ENCODE assay signal across 8 cellular contexts in genomic region chr1:155140630-155140953, GRCh38. TPM values are rescaled to one million over a fixed set of nuclear protein-coding genes. Genes with fewer than 3 reads are reported as not detected.
A peak's percentile ranks its signal among the peaks of the same experiment; 100 is the strongest.
DNase-seq lines count a peak whose midpoint lies in the region; ATAC-seq, FAIRE-seq and TF ChIP-seq lines count a peak whose summit lies in the region.

No MANE protein-coding gene starts in this region.

- H3K9me3 ChIP-seq in BLaER1 treated with 17β-estradiol and CSF1 and Interleukin-3, amounts not matched to agents 10 nM and 100 nM (replicated peaks in 1 of 11) = peaks cover 0 to 18% (median 0%) of the 10 kb centered on the region in 11 experiments; a peak in 6 of 22 replicates
- H3K9me3 ChIP-seq in MM.1S (replicated peaks; ENCODE audit: insufficient read depth, low read length) (no peaks in the 10 kb centered on the region), duodenal mucosa (ENCODE audit: control insufficient read depth in 1 of 2, low read length in 2 of 2) (no peaks in the 10 kb centered on the region), neural cell (ENCODE audit: low read length) (no peaks in the 10 kb centered on the region)

- H3K27me3 ChIP-seq in BLaER1 treated with 17β-estradiol and CSF1 and Interleukin-3, amounts not matched to agents 10 nM and 100 nM = no peaks in the 10 kb centered on the region
- H3K27me3 ChIP-seq in MM.1S (replicated peaks; ENCODE audit: insufficient read depth, low read length) (peaks cover 48% of the 10 kb centered on the region), duodenal mucosa (ENCODE audit: control insufficient read depth in 1 of 2, insufficient read depth in 2 of 2, low read length in 2 of 2) (no peaks in the 10 kb centered on the region), neural cell (ENCODE audit: insufficient read depth, low read depth, low read length) (no peaks in the 10 kb centered on the region)

- H3K4me3 ChIP-seq in BLaER1 treated with 17β-estradiol and CSF1 and Interleukin-3, amounts not matched to agents 10 nM and 100 nM = peak overlapping the region; percentile 64 to 93 (median 88)
- H3K4me3 ChIP-seq in MM.1S (ENCODE audit: low read length) (peak overlapping the region; percentile 85), duodenal mucosa (ENCODE audit: low read depth in 1 of 2, low read length in 2 of 2) (peak overlapping the region; percentile 81 to 96), neural cell (ENCODE audit: low read length) (peak overlapping the region; percentile 99)

- peaks cover 13% of the 10 kb centered on the region; the same call in 1 of the 2 replicates for H3F3A ChIP-seq in MM.1S (ENCODE audit: insufficient read depth, low read length)
- no peaks in the 10 kb centered on the region for H3F3A ChIP-seq in neural cell (ENCODE audit: insufficient read depth, low read length, poor library complexity, severe bottlenecking)

- peaks cover 29 to 40% (median 37%) of the 10 kb centered on the region in 10 experiments for H3K4me1 ChIP-seq in BLaER1 treated with 17β-estradiol and CSF1 and Interleukin-3, amounts not matched to agents 10 nM and 100 nM
- peaks cover 13% of the 10 kb centered on the region for H3K4me1 ChIP-seq in MM.1S (ENCODE audit: low read length)
- peaks cover 23 to 25% of the 10 kb centered on the region in 2 donors for H3K4me1 ChIP-seq in duodenal mucosa (ENCODE audit: control insufficient read depth in 1 of 2, insufficient read depth in 2 of 2, low read length in 2 of 2)

- peaks cover 0 to 16% (median 0%) of the 10 kb centered on the region in 11 experiments; a peak in 6 of 22 replicates for H4K20me1 ChIP-seq in BLaER1 treated with 17β-estradiol and CSF1 and Interleukin-3, amounts not matched to agents 10 nM and 100 nM
- H4K20me1 ChIP-seq in MM.1S (ENCODE audit: insufficient read depth, low read length) = no peaks in the 10 kb centered on the region
- H4K20me1 ChIP-seq in neural cell (ENCODE audit: insufficient read depth) = no peaks in the 10 kb centered on the region

- no peak for TF ChIP-seq EP300 in neural cell (conservative IDR thresholded peaks at IDR 0.05; ENCODE audit: poor library complexity, severe bottlenecking)

- TF ChIP-seq RAD21 in neural cell (conservative IDR thresholded peaks at IDR 0.05) = no peak

- H3K36me3 ChIP-seq in BLaER1 treated with 17β-estradiol and CSF1 and Interleukin-3, amounts not matched to agents 10 nM and 100 nM = peaks cover 7 to 21% (median 14%) of the 10 kb centered on the region in 11 experiments; a peak in 16 of 22 replicates
- H3K36me3 ChIP-seq in MM.1S (replicated peaks; ENCODE audit: insufficient read depth, low read length) (no peaks in the 10 kb centered on the region), duodenal mucosa (ENCODE audit: control insufficient read depth in 1 of 2, insufficient read depth in 2 of 2, low read length in 2 of 2) (peaks cover 0 to 4% of the 10 kb centered on the region in 2 donors), neural cell (ENCODE audit: insufficient read depth, low read length) (no peaks in the 10 kb centered on the region)

- TF ChIP-seq CTCF in MM.1S (IDR thresholded peaks at IDR 0.05; ENCODE audit: low read length) = no peak
- no peak for TF ChIP-seq CTCF in neural cell (IDR thresholded peaks at IDR 0.05; ENCODE audit: poor library complexity, severe bottlenecking)
- TF ChIP-seq CTCF in D721Med (IDR thresholded peaks at IDR 0.05; ENCODE audit: insufficient read depth, missing control alignments) = no peak

- peak overlapping the region; percentile 81 to 99 (median 95) for H3K4me2 ChIP-seq in BLaER1 treated with 17β-estradiol and CSF1 and Interleukin-3, amounts not matched to agents 10 nM and 100 nM
- H3K4me2 ChIP-seq in MM.1S (ENCODE audit: low read depth, low read length) (peak overlapping the region; percentile 98), neural cell (ENCODE audit: low read length) (peak overlapping the region; percentile 69)

- ATAC-seq in GM21825 (IDR thresholded peaks at IDR 0.05; ENCODE audit: unreplicated experiment) = no peak

- H3K79me2 ChIP-seq in MM.1S (ENCODE audit: low read length) (peaks cover 33% of the 10 kb centered on the region), neural cell (replicated peaks; ENCODE audit: insufficient read depth, low read length) (peaks cover 10% of the 10 kb centered on the region)

- peak overlapping the region; percentile 64 for H2AFZ ChIP-seq in MM.1S (ENCODE audit: low read length)
- peak overlapping the region; percentile 94 for H2AFZ ChIP-seq in neural cell (ENCODE audit: low read depth, low read length)

- peak overlapping the region; percentile 75 to 89 (median 87); a peak in 21 of 22 replicates for H3K9ac ChIP-seq in BLaER1 treated with 17β-estradiol and CSF1 and Interleukin-3, amounts not matched to agents 10 nM and 100 nM
- H3K9ac ChIP-seq in MM.1S (ENCODE audit: low read length) (peak overlapping the region; percentile 74; the same call in 1 of the 2 replicates), duodenal mucosa (ENCODE audit: low read depth in 1 of 2, low read length in 2 of 2) (peak overlapping the region in 1 of 2 donors; percentile 100), neural cell (ENCODE audit: low read length) (peak overlapping the region; percentile 79)

- peak overlapping the region in 10 of 11 experiments; percentile 72 to 86 (median 80); a peak in 17 of 22 replicates for H3K27ac ChIP-seq in BLaER1 treated with 17β-estradiol and CSF1 and Interleukin-3, amounts not matched to agents 10 nM and 100 nM
- H3K27ac ChIP-seq in MM.1S (ENCODE audit: low read length) (no peak overlapping the region), duodenal mucosa (ENCODE audit: low read depth, low read length) (no peak overlapping the region), neural cell (ENCODE audit: low read length) (peak overlapping the region; percentile 65)

- no peak for DNase-seq in MM.1S
- no peak for DNase-seq in occipital lobe (lab: John Stamatoyannopoulos, UW)
- no peak for DNase-seq in D721Med (ENCODE audit: insufficient read length, low spot score)
- DNase-seq in NCI-H1436 treated with DMSO at 0.1 percent for 48 hours (lab: John Stamatoyannopoulos, UW) = no peak

- no peaks in the 10 kb centered on the region for H3K9me2 ChIP-seq in MM.1S (replicated peaks; ENCODE audit: insufficient read depth, low read length)
- H3K9me2 ChIP-seq in neural cell (ENCODE audit: insufficient read depth, low read length) = no peaks in the 10 kb centered on the region

- no peak for FAIRE-seq in D721Med (lab: Jason Lieb, UNC)

TF ChIP-seq in neural cell, 6 proteins besides CTCF, POLR2A, EP300 and RAD21:
- no peak for TF ChIP-seq EZH2 (IDR thresholded peaks at IDR 0.05; ENCODE audit: borderline replicate concordance, insufficient read depth, low read length, poor library complexity, severe bottlenecking)
- TF ChIP-seq REST (IDR thresholded peaks at IDR 0.05; ENCODE audit: borderline replicate concordance) = no peak
- TF ChIP-seq POLR2AphosphoS5 (IDR thresholded peaks at IDR 0.05) = no peak
TF ChIP-seq in neural cell: peak in this region for 0.

RNA-seq across cellular contexts. Expression of gene DPM3, which starts 0.3 kb away (rescaled TPM):
- polyA plus RNA-seq in neural cell = 150 TPM in 2 replicates
- 13.9 and 17.8 TPM in 2 replicates for polyA minus RNA-seq in neural cell
- total RNA-seq in occipital lobe = 12.0 TPM

RNA-seq across cellular contexts. Expression of gene SLC50A1, which starts 4.9 kb away (rescaled TPM):
- polyA plus RNA-seq in neural cell = 12.6 and 15.9 TPM in 2 replicates
- polyA minus RNA-seq in neural cell = 6.5 and 8.0 TPM in 2 replicates
- total RNA-seq in occipital lobe = 6.2 TPM

RNA-seq across cellular contexts. Expression of gene EFNA1, which starts 12.9 kb away (rescaled TPM):
- polyA plus RNA-seq in neural cell = 0.50 TPM in 1 of 2 replicates, not detected in the other
- polyA minus RNA-seq in neural cell = 1.2 TPM in 1 of 2 replicates, not detected in the other
- total RNA-seq in occipital lobe = 2.7 TPM

RNA-seq across cellular contexts. Expression of gene KRTCAP2, which starts 32.5 kb away (rescaled TPM):
- 175 and 187 TPM in 2 replicates for polyA plus RNA-seq in neural cell
- 43.6 and 54.6 TPM in 2 replicates for polyA minus RNA-seq in neural cell
- 59.0 TPM for total RNA-seq in occipital lobe

RNA-seq across cellular contexts. Expression of gene TRIM46, which starts 33.1 kb away (rescaled TPM):
- polyA plus RNA-seq in neural cell = 31.5 and 49.0 TPM in 2 replicates
- 38.0 and 38.7 TPM in 2 replicates for polyA minus RNA-seq in neural cell
- 21.1 TPM for total RNA-seq in occipital lobe

Comparison
In these comparisons a context has a peak if more than half of its experiments do, and no peak if none do; other contexts are left out.
1. H3K27ac ChIP-seq: peak in BLaER1 treated with 17β-estradiol and CSF1 and Interleukin-3, amounts not matched to agents 10 nM and 100 nM (10 of 11) and neural cell (single experiment); none in MM.1S (single experiment) and duodenal mucosa (single experiment).
2. Peak in every context shown above with its lines, with median percentiles within 50 percentile points of each other: H3K4me2 ChIP-seq and H3K4me3 ChIP-seq.